ENCODE assay signal across 1 cellular context in genomic region chr12:43004908-43005307, GRCh38.
TF ChIP-seq lines count a peak whose summit lies in the region.

No MANE protein-coding gene starts in this region.

TF ChIP-seq in WTC11, 78 proteins besides CTCF, POLR2A, EP300 and RAD21 (continued from another document):
- TF ChIP-seq ETV6 (CRISPR knock-in tag; IDR thresholded peaks at IDR 0.05) (no peak), IRF2 (CRISPR knock-in tag; IDR thresholded peaks at IDR 0.05; ENCODE audit: borderline replicate concordance, low read depth) (no peak), GRHL2 (CRISPR knock-in tag; IDR thresholded peaks at IDR 0.05; ENCODE audit: insufficient replicate concordance, severe bottlenecking) (no peak), SMAD4 (CRISPR knock-in tag; IDR thresholded peaks at IDR 0.05) (no peak), SP1 (CRISPR knock-in tag; conservative IDR thresholded peaks at IDR 0.05) (no peak)
- TF ChIP-seq, protein P1, sequence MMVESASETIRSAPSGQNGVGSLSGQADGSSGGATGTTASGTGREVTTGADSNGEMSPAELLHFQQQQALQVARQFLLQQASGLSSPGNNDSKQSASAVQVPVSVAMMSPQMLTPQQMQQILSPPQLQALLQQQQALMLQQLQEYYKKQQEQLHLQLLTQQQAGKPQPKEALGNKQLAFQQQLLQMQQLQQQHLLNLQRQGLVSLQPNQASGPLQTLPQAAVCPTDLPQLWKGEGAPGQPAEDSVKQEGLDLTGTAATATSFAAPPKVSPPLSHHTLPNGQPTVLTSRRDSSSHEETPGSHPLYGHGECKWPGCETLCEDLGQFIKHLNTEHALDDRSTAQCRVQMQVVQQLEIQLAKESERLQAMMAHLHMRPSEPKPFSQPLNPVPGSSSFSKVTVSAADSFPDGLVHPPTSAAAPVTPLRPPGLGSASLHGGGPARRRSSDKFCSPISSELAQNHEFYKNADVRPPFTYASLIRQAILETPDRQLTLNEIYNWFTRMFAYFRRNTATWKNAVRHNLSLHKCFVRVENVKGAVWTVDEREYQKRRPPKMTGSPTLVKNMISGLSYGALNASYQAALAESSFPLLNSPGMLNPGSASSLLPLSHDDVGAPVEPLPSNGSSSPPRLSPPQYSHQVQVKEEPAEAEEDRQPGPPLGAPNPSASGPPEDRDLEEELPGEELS (CRISPR knock-in tag; IDR thresholded peaks at IDR 0.05): no peak
